In genomic region chr13:98834254-98834960, GRCh38 we compare ENCODE assay signal across 20 cellular contexts.
DNase-seq lines count a peak whose midpoint lies in the region; ATAC-seq and TF ChIP-seq lines count a peak whose summit lies in the region.
"Had no signal": no experiment of that assay in that cellular context is flagged by ENCODE, and none has a peak within 500 bp of the region (broad histone marks: within the 10 kb centered on the region; RNA-seq: fewer than 3 reads in every experiment).

No MANE protein-coding gene starts in this region.

- no peak overlapping the region for H3K4me3 ChIP-seq in choroid plexus epithelial cell (ENCODE audit: low read depth, low read length)
- H3K4me3 ChIP-seq: body of pancreas, coronary artery, right lobe of liver, uterus had no signal

- ATAC-seq in GM18870 (IDR thresholded peaks at IDR 0.05; ENCODE audit: unreplicated experiment) = no peak
- ATAC-seq: body of pancreas; natural killer cell treated with Interleukin-12 subunit alpha and Interleukin-12 subunit beta and Interleukin-15 and Interleukin-18, amount 100 ng/mL, for 72 hours had no signal

- DNase-seq in NCI-H2171 treated with DMSO at 0.1 percent for 48 hours (lab: John Stamatoyannopoulos, UW) (peak; percentile 27), NCI-H2171 (lab: John Stamatoyannopoulos, UW) (no peak), NCI-H146 treated with DMSO at 0.1 percent for 48 hours (lab: John Stamatoyannopoulos, UW; ENCODE audit: unreplicated experiment) (peak; percentile 68), choroid plexus epithelial cell (ENCODE audit: low read depth) (peak; percentile 14), medulla oblongata (ENCODE audit: extremely low spot score) (peak; percentile 57), ecto neural progenitor cell (ENCODE audit: low spot score) (no peak), germinal center (ENCODE audit: low spot score) (no peak)
- DNase-seq: activated CD4-positive, alpha-beta T cell treated with anti-CD3 and anti-CD28 coated beads, Interleukin-2, amount 50 U/mL, for 1 hour; activated CD8-positive, alpha-beta memory T cell treated with anti-CD3 and anti-CD28 coated beads, Interleukin-2, amount 50 U/mL, for 48 hours; activated effector memory CD4-positive, alpha-beta T cell treated with Interleukin-2 at 50 U/mL for 16 hours; body of pancreas; HFFc6; NCI-H187; OCI-M1; right lobe of liver; stimulated activated CD8-positive, alpha-beta memory T cell treated with anti-CD3 and anti-CD28 coated beads, Interleukin-4, amount 100 ng/mL, for 48 hours; uterus had no signal

- TF ChIP-seq CTCF in choroid plexus epithelial cell (conservative IDR thresholded peaks at IDR 0.05; ENCODE audit: low read depth, low read length) = no peak

Comparison
In these comparisons a context has a peak if more than half of its experiments do, and no peak if none do; other contexts are left out.
1. DNase-seq: peak in NCI-H2171 treated with DMSO at 0.1 percent for 48 hours (single experiment), NCI-H146 treated with DMSO at 0.1 percent for 48 hours (single experiment), choroid plexus epithelial cell (single experiment) and medulla oblongata (single experiment); none in NCI-H2171 (single experiment), ecto neural progenitor cell (single experiment) and germinal center (single experiment).